ENCODE assay signal across 12 cellular contexts in genomic region chrX:41293269-41293668, GRCh38. TPM values are rescaled to one million over a fixed set of nuclear protein-coding genes. Genes with fewer than 3 reads are reported as not detected.
DNase-seq lines count a peak whose midpoint lies in the region; ATAC-seq and TF ChIP-seq lines count a peak whose summit lies in the region.
"Had no signal": no experiment of that assay in that cellular context is flagged by ENCODE, and none has a peak within 500 bp of the region (broad histone marks: within the 10 kb centered on the region; RNA-seq: fewer than 3 reads in every experiment).

No MANE protein-coding gene starts in this region.

- intact Hi-C loops in Panc1 (cut with micrococcal nuclease; ENCODE audit: unreplicated experiment), result no loop called here

- H2BK5ac ChIP-seq in neuronal stem cell (ENCODE audit: low read length), result no peak overlapping the region

- no peak overlapping the region for H2BK12ac ChIP-seq in neuronal stem cell (ENCODE audit: low read length)

- H3K23ac ChIP-seq in neuronal stem cell (ENCODE audit: low read depth, low read length, poor library complexity), result no peak overlapping the region

- H3K4me1 ChIP-seq in Panc1 (ENCODE audit: control insufficient read depth, insufficient read depth, low read length) (no peaks in the 10 kb centered on the region), neuronal stem cell (ENCODE audit: control insufficient read depth in 2 of 2, insufficient read depth in 1 of 2, low read depth in 1 of 2, low read length in 2 of 2) (peaks cover 0 to 4% of the 10 kb centered on the region in 2 donors)

- H3K36me3 ChIP-seq in Panc1 (ENCODE audit: control insufficient read depth, insufficient read depth, low read length) (no peaks in the 10 kb centered on the region), neuronal stem cell (replicated peaks in 1 of 2; ENCODE audit: control insufficient read depth in 2 of 2, insufficient read depth in 2 of 2, low read length in 2 of 2) (no peaks in the 10 kb centered on the region)
- H3K36me3 ChIP-seq: ovary had no signal

- no peaks in the 10 kb centered on the region for H3K79me1 ChIP-seq in neuronal stem cell (ENCODE audit: low read depth, low read length)

- H2BK120ac ChIP-seq in neuronal stem cell (ENCODE audit: low read depth, low read length), result no peak overlapping the region

- H3K18ac ChIP-seq in neuronal stem cell (ENCODE audit: low read length), result no peak overlapping the region

- H3K4me3 ChIP-seq in Panc1 (ENCODE audit: low read depth in 2 of 2, low read length in 2 of 2), result no peak overlapping the region
- no peak overlapping the region for H3K4me3 ChIP-seq in fibroblast of the aortic adventitia (ENCODE audit: low read depth, low read length)
- no peak overlapping the region for H3K4me3 ChIP-seq in neuronal stem cell (ENCODE audit: low read length in 2 of 2)
- H3K4me3 ChIP-seq: ovary had no signal

- WGBS in neuronal stem cell (ENCODE audit: extremely low coverage in 2 of 2, insufficient read length in 2 of 2, insufficient replicate concordance in 1 of 2), 2 donors, result no CpG with 5 or more reads among the region's 6 CpGs

- H2BK15ac ChIP-seq in neuronal stem cell (ENCODE audit: low read length), result no peak overlapping the region

- no peak overlapping the region for H2AFZ ChIP-seq in neuronal stem cell (ENCODE audit: low read length)

- no peak overlapping the region for H3K14ac ChIP-seq in neuronal stem cell (ENCODE audit: low read length)

- H3K4ac ChIP-seq in neuronal stem cell (ENCODE audit: low read length), result no peak overlapping the region

- CTCF ChIA-PET in Panc1 (lab: Charles Lee), result interaction anchor here (0.5 to 0.7 kb wide), 2 partner anchors 19 to 607 kb away, joined by 6 to 7 read pairs; no protein-coding TSS in a partner anchor

- ATAC-seq in Panc1 (peak; percentile 89), GM19455 (IDR thresholded peaks at IDR 0.05; ENCODE audit: unreplicated experiment) (no peak)

- H2AK5ac ChIP-seq in neuronal stem cell (ENCODE audit: low read depth, low read length), result no peak overlapping the region

- H4K91ac ChIP-seq in neuronal stem cell (ENCODE audit: low read depth, low read length, poor library complexity), result no peak overlapping the region

- H3K27me3 ChIP-seq in Panc1 (ENCODE audit: control insufficient read depth, insufficient read depth, low read length) (no peaks in the 10 kb centered on the region), neuronal stem cell (ENCODE audit: control insufficient read depth in 3 of 3, insufficient read depth in 3 of 3, low read depth in 1 of 3, low read length in 3 of 3) (no peaks in the 10 kb centered on the region)
- H3K27me3 ChIP-seq: ovary had no signal

- H3K27ac ChIP-seq in Panc1 (ENCODE audit: low read length) (no peak overlapping the region), neuronal stem cell (replicated peaks; ENCODE audit: low read length) (no peak overlapping the region)
- H3K27ac ChIP-seq: ovary had no signal

- H3K9ac ChIP-seq in neuronal stem cell (ENCODE audit: low read depth, low read length, poor library complexity), result no peak overlapping the region

- H3K4me2 ChIP-seq in neuronal stem cell (ENCODE audit: insufficient read depth, low read length, poor library complexity, severe bottlenecking), result no peak overlapping the region

- DNase-seq in DMS114 treated with DMSO at 0.1 percent for 48 hours (lab: John Stamatoyannopoulos, UW; ENCODE audit: unreplicated experiment), result peak; percentile 6
- DNase-seq in Panc1 (ENCODE audit: low read depth, low spot score), result no peak
- DNase-seq in fibroblast of the aortic adventitia (ENCODE audit: low read depth), result no peak
- no peak for DNase-seq in midbrain (lab: John Stamatoyannopoulos, UW)
- no peak for DNase-seq in NCI-H2171 treated with DMSO at 0.1 percent for 48 hours (lab: John Stamatoyannopoulos, UW)
- no peak for DNase-seq in neuronal stem cell (ENCODE audit: low spot score)
- DNase-seq: amniotic stem cell, MV-4-11, ovary, T1000 had no signal

- H3K9me3 ChIP-seq in Panc1 (ENCODE audit: control insufficient read depth, insufficient read depth, low read depth, low read length) (no peaks in the 10 kb centered on the region), neuronal stem cell (replicated peaks in 1 of 2; ENCODE audit: control insufficient read depth in 2 of 2, insufficient read depth in 1 of 2, low read depth in 1 of 2, low read length in 2 of 2) (peaks cover 3 to 6% of the 10 kb centered on the region in 2 donors)
- H3K9me3 ChIP-seq: ovary had no signal

- in situ Hi-C loops in Panc1 (cut with HindIII; ENCODE audit: low pct_unique_long_range_greater_than_20kb, low sequenced_read_pairs), result no loop called here

- TF ChIP-seq CTCF in GM12874 (IDR thresholded peaks at IDR 0.05; ENCODE audit: insufficient read depth, low read depth, low read length) (peak; percentile 26; the same call in 1 of the 2 replicates), Panc1 (IDR thresholded peaks at IDR 0.05) (peak; percentile 61; the same call in 1 of the 2 replicates), fibroblast of the aortic adventitia (IDR thresholded peaks at IDR 0.05; ENCODE audit: insufficient read depth, low read length) (peak; percentile 9)

- POLR2A ChIA-PET in Panc1 (lab: Charles Lee), result no interaction called here

- no TSS peak for BruUV-seq in Panc1 (replicated peaks; lab: Mats Ljungman, UMichigan)

- H4K8ac ChIP-seq in neuronal stem cell (ENCODE audit: low read depth, low read length), result no peak overlapping the region

RNA-seq across cellular contexts. Expression of gene DDX3X, which starts 40.7 kb away (rescaled TPM):
- total RNA-seq in Panc1 (2021; ENCODE audit: unreplicated experiment), result 266 TPM
- polyA plus RNA-seq in Panc1 (2012; ENCODE audit: insufficient read length), result 110 TPM
- total RNA-seq in fibroblast of the aortic adventitia (ENCODE audit: low replicate concordance), result 209 and 316 TPM in 2 replicates
- 134 TPM for polyA plus RNA-seq in neuronal stem cell (2013, experiment 1 of 2)
- 134 TPM for polyA plus RNA-seq in neuronal stem cell (2013, experiment 2 of 2)

Comparison
In these comparisons a context has a peak if more than half of its experiments do, and no peak if none do; other contexts are left out.
1. CTCF ChIP-seq: peak in every context shown above with its lines; median percentile 61 in Panc1; 26 in GM12874; 9 in fibroblast of the aortic adventitia.